19 cellular contexts compared by ENCODE assay signal in the genomic region with DNA sequence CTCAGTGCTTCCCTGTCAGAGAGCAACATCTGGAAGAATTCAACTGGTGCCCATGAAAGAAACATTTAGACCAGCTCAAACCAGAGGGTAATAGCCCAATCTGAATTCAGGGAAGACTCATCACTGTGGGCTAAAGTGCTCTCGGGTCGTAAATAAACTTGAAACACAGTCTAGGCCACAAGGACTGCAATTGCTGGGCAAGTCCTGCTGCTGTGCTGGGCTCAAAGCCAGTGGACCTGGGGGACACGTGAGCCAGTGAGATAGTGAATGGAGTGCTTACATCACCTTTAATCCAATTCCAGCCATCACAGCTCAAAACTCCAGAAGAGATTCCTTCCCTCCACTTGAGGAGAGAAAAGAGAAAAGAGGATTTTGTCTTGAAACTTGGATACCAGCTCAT.
DNase-seq lines count a peak whose midpoint lies in the region; ATAC-seq, FAIRE-seq and TF ChIP-seq lines count a peak whose summit lies in the region.
"Had no signal": no experiment of that assay in that cellular context is flagged by ENCODE, and none has a peak within 500 bp of the region (broad histone marks: within the 10 kb centered on the region; RNA-seq: fewer than 3 reads in every experiment).

No MANE protein-coding gene starts in this region.

- no peak for TF ChIP-seq CTCF in IMR-90 (conservative IDR thresholded peaks at IDR 0.05; ENCODE audit: low read depth, low read length)

- H2BK5ac ChIP-seq in IMR-90 (ENCODE audit: low read depth, low read length, poor library complexity, severe bottlenecking): no peak overlapping the region

- dilution Hi-C loops in IMR-90 (cut with HindIII; ENCODE audit: low sequenced_read_pairs, unreplicated experiment): no loop called here

- H2AFZ ChIP-seq in IMR-90 (replicated peaks; ENCODE audit: low read length, poor library complexity): no peak overlapping the region
- H2AFZ ChIP-seq: GM23338 had no signal

- H3K27ac ChIP-seq in IMR-90 (ENCODE audit: insufficient read depth, low read length): no peak overlapping the region

- no peak overlapping the region for H4K91ac ChIP-seq in IMR-90 (ENCODE audit: insufficient read depth, low read depth, low read length)

- H3K18ac ChIP-seq in IMR-90 (ENCODE audit: low read depth, low read length): peak overlapping the region; percentile 45; the same call in 1 of the 2 replicates

- H3K79me1 ChIP-seq in IMR-90 (ENCODE audit: low read depth in 1 of 2, low read length in 2 of 2): no peaks in the 10 kb centered on the region

- H3K14ac ChIP-seq in IMR-90 (replicated peaks; ENCODE audit: low read depth, low read length): 0 out of 2 replicates have a peak overlapping the region, but pooled peaks have one; percentile 60

- no peak for TF ChIP-seq POLR2A in IMR-90 (IDR thresholded peaks at IDR 0.05; ENCODE audit: low read depth, low read length)

- H3K9me3 ChIP-seq in IMR-90 (ENCODE audit: control insufficient read depth, insufficient read depth, low read length): no peaks in the 10 kb centered on the region

- H3K4me3 ChIP-seq in IMR-90 (ENCODE audit: insufficient read depth, low read depth, low read length): no peak overlapping the region
- H3K4me3 ChIP-seq: GM23338 had no signal

- H2BK20ac ChIP-seq in IMR-90 (ENCODE audit: low read depth, low read length): no peak overlapping the region

- H4K8ac ChIP-seq in IMR-90 (ENCODE audit: low read depth in 2 of 2, low read length in 2 of 2): no peak overlapping the region

- peaks cover 10% of the 10 kb centered on the region for H3K9me1 ChIP-seq in IMR-90 (ENCODE audit: insufficient read depth, low read length)

- WGBS in IMR-90 (ENCODE audit: extremely low coverage in 2 of 2, insufficient read length in 1 of 2), 2 experiments: 88% methylated on average over 2 of the region's 3 CpGs; no CpG with 5 or more reads in 1 of the 2 experiments

- no peak overlapping the region for H3K4me2 ChIP-seq in IMR-90 (ENCODE audit: low read depth, low read length)
- H3K4me2 ChIP-seq: GM23338 had no signal

- H4K5ac ChIP-seq in IMR-90 (ENCODE audit: low read depth, low read length): no peak overlapping the region

- no peak overlapping the region for H2AK9ac ChIP-seq in IMR-90 (replicated peaks; ENCODE audit: low read depth, low read length, poor library complexity)

- no peak for FAIRE-seq in urothelium cell line (lab: Jason Lieb, UNC)
- FAIRE-seq: GM12891, GM18507 had no signal

- no peak for TF ChIP-seq RAD21 in IMR-90 (IDR thresholded peaks at IDR 0.05; ENCODE audit: low read length)

- H2BK120ac ChIP-seq in IMR-90 (ENCODE audit: low read depth, low read length): no peak overlapping the region

- peak overlapping the region; percentile 35; the same call in 1 of the 2 replicates for H2AK5ac ChIP-seq in IMR-90 (ENCODE audit: low read depth, low read length)

- no peak for DNase-seq in IMR-90
- peak; percentile 31 for DNase-seq in amniotic epithelial cell (ENCODE audit: low read depth)
- DNase-seq in fibroblast of peridontal ligament (ENCODE audit: extremely low read depth): peak; percentile 26
- peak; percentile 0 for DNase-seq in urothelium cell line (ENCODE audit: low spot score)
- no peak for DNase-seq in stimulated activated CD4-positive, alpha-beta T cell treated with anti-CD3 and anti-CD28 coated beads, Interleukin-4, amount 100 ng/mL, for 24 hours
- DNase-seq in NCI-H1092 treated with DMSO at 0.1 percent for 48 hours (lab: John Stamatoyannopoulos, UW): no peak
- DNase-seq in amygdala (lab: John Stamatoyannopoulos, UW): no peak
- DNase-seq: C1 segment of cervical spinal cord; Calu3; CD4-positive, alpha-beta memory T cell; COR-L47; DMS53; DMS79 treated with DMSO at 0.1 percent for 48 hours; GF-D8; H9 had no signal

- POLR2A ChIA-PET in IMR-90 (lab: Charles Lee; ENCODE audit: unreplicated experiment): no interaction called here

- intact Hi-C loops in IMR-90 (cut with micrococcal nuclease): no loop called here

- H4K20me1 ChIP-seq in IMR-90 (ENCODE audit: insufficient read depth, low read length): no peaks in the 10 kb centered on the region

- peak overlapping the region; percentile 72; the same call in 1 of the 2 replicates for H3K23ac ChIP-seq in IMR-90 (ENCODE audit: low read depth, low read length)

- no peak overlapping the region; the same call in 2 of the 3 replicates for H2BK15ac ChIP-seq in IMR-90 (ENCODE audit: low read depth, low read length)

- CTCF ChIA-PET in IMR-90 (lab: Yijun Ruan, JAX): no interaction called here

- peak overlapping the region; percentile 66; the same call in 1 of the 2 replicates for H3K4ac ChIP-seq in IMR-90 (ENCODE audit: low read depth, low read length)

- no peak overlapping the region for H3K56ac ChIP-seq in IMR-90 (ENCODE audit: extremely low read depth, insufficient read depth, low read length)

- no TSS peak for BruUV-seq in IMR-90 (replicated peaks; lab: Mats Ljungman, UMichigan)

- in situ Hi-C loops in IMR-90 (cut with MboI; ENCODE audit: low sequenced_read_pairs): loop anchor here (10.0 kb wide), 1 partner anchor 134 kb away; no protein-coding TSS in a partner anchor

- H3K4me1 ChIP-seq in IMR-90 (ENCODE audit: control insufficient read depth, insufficient read depth, low read length): peaks cover 9% of the 10 kb centered on the region

- H3K36me3 ChIP-seq in IMR-90 (ENCODE audit: control insufficient read depth, insufficient read depth, low read length): no peaks in the 10 kb centered on the region

- H3K9ac ChIP-seq in IMR-90 (ENCODE audit: low read depth, low read length): no peak overlapping the region

- no peaks in the 10 kb centered on the region for H3K27me3 ChIP-seq in IMR-90 (ENCODE audit: control insufficient read depth, insufficient read depth, low read length)

- ATAC-seq in IMR-90 (ENCODE audit: low read depth): peak; percentile 24
- ATAC-seq: GM23338, HCT116 had no signal

TF ChIP-seq in IMR-90, 13 proteins besides CTCF, POLR2A, EP300 and RAD21:
- TF ChIP-seq MXI1 (IDR thresholded peaks at IDR 0.05; ENCODE audit: borderline replicate concordance, low read depth, low read length) (no peak), CEBPB (IDR thresholded peaks at IDR 0.05; ENCODE audit: low read depth, low read length) (no peak), SMC3 (IDR thresholded peaks at IDR 0.05; ENCODE audit: low read depth, low read length) (no peak)

Comparison
In these comparisons a context has a peak if more than half of its experiments do, and no peak if none do; other contexts are left out.
1. DNase-seq: peak in amniotic epithelial cell (single experiment), fibroblast of peridontal ligament (single experiment) and urothelium cell line (single experiment); none in IMR-90 (single experiment), stimulated activated CD4-positive, alpha-beta T cell treated with anti-CD3 and anti-CD28 coated beads, Interleukin-4, amount 100 ng/mL, for 24 hours (single experiment), NCI-H1092 treated with DMSO at 0.1 percent for 48 hours (single experiment) and amygdala (0 of 56).